ENCODE assay signal across 21 cellular contexts in the genomic region with DNA sequence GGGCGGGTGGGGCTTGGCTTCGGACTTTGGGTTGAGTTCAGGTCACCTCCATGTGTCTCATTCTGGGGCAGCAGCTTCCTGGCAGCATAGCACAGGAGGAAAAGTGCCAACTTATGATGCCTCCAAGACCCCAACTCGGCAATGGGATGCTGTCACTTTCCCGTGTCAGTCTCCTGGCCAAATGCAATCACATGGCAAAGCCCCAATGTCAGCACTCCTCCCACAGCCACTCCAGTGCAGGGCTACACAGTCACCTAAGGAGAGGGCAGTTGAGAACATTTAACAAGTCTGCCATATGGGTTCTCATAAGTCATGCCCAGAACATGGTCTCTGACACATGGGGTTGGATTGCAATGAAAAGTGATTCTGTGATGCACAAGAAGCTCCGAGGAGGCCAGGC. TPM values are rescaled to one million over a fixed set of nuclear protein-coding genes. Genes with fewer than 3 reads are reported as not detected.
DNase-seq lines count a peak whose midpoint lies in the region; ATAC-seq and TF ChIP-seq lines count a peak whose summit lies in the region.
"Had no signal": no experiment of that assay in that cellular context is flagged by ENCODE, and none has a peak within 500 bp of the region (broad histone marks: within the 10 kb centered on the region; RNA-seq: fewer than 3 reads in every experiment).

No MANE protein-coding gene starts in this region.

- H3K27ac Mint-ChIP-seq in T-helper 17 cell: peak overlapping the region; percentile 90
- H3K27ac Mint-ChIP-seq: activated T-cell treated with anti-CD3 and anti-CD28 coated beads, Interleukin-2, amount 50 U/mL, for 72 hours had no signal

- TF ChIP-seq CTCF in fibroblast of pulmonary artery (IDR thresholded peaks at IDR 0.05; ENCODE audit: low read length, missing control alignments): no peak

- peaks cover 48% of the 10 kb centered on the region for H3K4me1 Mint-ChIP-seq in T-helper 17 cell

- peak; percentile 48 for DNase-seq in HCEC 1CT
- no peak for DNase-seq in T-helper 17 cell
- DNase-seq in fibroblast of pulmonary artery (ENCODE audit: low read depth): peak; percentile 33
- DNase-seq in renal cortical epithelial cell (ENCODE audit: low read depth): peak; percentile 30
- DNase-seq in GM19238 (ENCODE audit: insufficient read length, low spot score): no peak
- DNase-seq in H7: no peak
- DNase-seq: activated CD4-positive, alpha-beta T cell treated with anti-CD3 and anti-CD28 coated beads for 48 hours; activated T-cell treated with anti-CD3 and anti-CD28 coated beads, Interleukin-2, amount 50 U/mL, for 72 hours; dermis blood vessel endothelial cell; glutamatergic neuron; GOT3; Karpas-422; naive thymus-derived CD8-positive, alpha-beta T cell; NCI-H187; NCI-H526 treated with DMSO at 0.1 percent for 48 hours; T-helper 2 cell had no signal

- no peaks in the 10 kb centered on the region for H3K36me3 Mint-ChIP-seq in T-helper 17 cell (ENCODE audit: low read depth)

- H3K9me3 ChIP-seq in T-helper 17 cell (ENCODE audit: control insufficient read depth, low read length, poor library complexity, severe bottlenecking): no peaks in the 10 kb centered on the region
- H3K9me3 ChIP-seq: adrenal gland had no signal

- peaks cover 3% of the 10 kb centered on the region for H3K36me3 ChIP-seq in H7 (replicated peaks; ENCODE audit: control insufficient read depth, insufficient read depth, low read length)

- ATAC-seq in T-helper 17 cell (no peak), HG02884 (IDR thresholded peaks at IDR 0.05; ENCODE audit: unreplicated experiment) (no peak)
- ATAC-seq: activated T-cell treated with anti-CD3 and anti-CD28 coated beads, Interleukin-2, amount 50 U/mL, for 72 hours; naive thymus-derived CD8-positive, alpha-beta T cell; Panc1 had no signal

- no peaks in the 10 kb centered on the region for H3K27me3 Mint-ChIP-seq in T-helper 17 cell
- H3K27me3 Mint-ChIP-seq: naive thymus-derived CD8-positive, alpha-beta T cell; type B pancreatic cell had no signal

- no peak overlapping the region for H3K4me3 Mint-ChIP-seq in T-helper 17 cell
- H3K4me3 Mint-ChIP-seq: activated T-cell treated with anti-CD3 and anti-CD28 coated beads, Interleukin-2, amount 50 U/mL, for 72 hours; CD14-positive monocyte; naive thymus-derived CD8-positive, alpha-beta T cell; type B pancreatic cell had no signal

- no peaks in the 10 kb centered on the region for H3K27me3 ChIP-seq in H7 (ENCODE audit: control insufficient read depth, insufficient read depth, low read length)
- H3K27me3 ChIP-seq: adrenal gland had no signal

- H3K4me3 ChIP-seq in fibroblast of pulmonary artery (replicated peaks; ENCODE audit: low read depth, low read length) (no peak overlapping the region), H7 (ENCODE audit: insufficient read depth, low read depth, low read length) (no peak overlapping the region)
- H3K4me3 ChIP-seq: adrenal gland had no signal

RNA-seq across cellular contexts. Expression of a gene that starts 26.7 kb away (rescaled TPM):
- total RNA-seq in T-helper 17 cell (10 to 100 TPM; 68.8 to 71.2 TPM), renal cortical epithelial cell (22.9 and 26.7 TPM in 2 replicates)
- 23.8 and 27.6 TPM in 2 replicates for total RNA-seq in H7 (2014; rRNA removed; shearing (Covaris generic))

Comparison
In these comparisons a context has a peak if more than half of its experiments do, and no peak if none do; other contexts are left out.
1. DNase-seq: peak in HCEC 1CT (single experiment), fibroblast of pulmonary artery (single experiment) and renal cortical epithelial cell (single experiment); none in T-helper 17 cell (0 of 3), GM19238 (single experiment) and H7 (single experiment).